4 cellular contexts compared by ENCODE assay signal in genomic region chr7:23945472-23945871, GRCh38.
A peak's percentile ranks its signal among the peaks of the same experiment; 100 is the strongest.
TF ChIP-seq lines count a peak whose summit lies in the region.

No MANE protein-coding gene starts in this region.

TF ChIP-seq in HepG2, 621 proteins besides CTCF, POLR2A, EP300 and RAD21 (continues in another document):
- TF ChIP-seq PRMT3 (CRISPR knock-in tag; IDR thresholded peaks at IDR 0.05; ENCODE audit: borderline replicate concordance, low read depth) (no peak), FOSL2 (CRISPR knock-in tag; IDR thresholded peaks at IDR 0.05) (no peak), BATF2 (CRISPR knock-in tag; IDR thresholded peaks at IDR 0.05) (no peak), ZSCAN20 (CRISPR knock-in tag; IDR thresholded peaks at IDR 0.05; ENCODE audit: borderline replicate concordance) (no peak), ZNF614 (CRISPR knock-in tag; IDR thresholded peaks at IDR 0.05; ENCODE audit: borderline replicate concordance) (no peak), ZNF749 (CRISPR knock-in tag; IDR thresholded peaks at IDR 0.05; ENCODE audit: borderline replicate concordance) (no peak), EZH2 (conservative IDR thresholded peaks at IDR 0.05; ENCODE audit: low read depth, low read length) (no peak), ZNF441 (CRISPR knock-in tag; IDR thresholded peaks at IDR 0.05; ENCODE audit: borderline replicate concordance) (no peak), SOX13 (IDR thresholded peaks at IDR 0.05) (no peak), SOX13 (CRISPR knock-in tag; conservative IDR thresholded peaks at IDR 0.05 in 1 of 2, IDR thresholded peaks at IDR 0.05 in 1 of 2) (no peak), MAFK (conservative IDR thresholded peaks at IDR 0.05 in 1 of 2, IDR thresholded peaks at IDR 0.05 in 1 of 2; ENCODE audit: low read length in 2 of 2) (peak; percentile 52 to 78), MAFF (IDR thresholded peaks at IDR 0.05; ENCODE audit: low read depth, low read length) (peak; percentile 52), ZSCAN21 (CRISPR knock-in tag; IDR thresholded peaks at IDR 0.05; ENCODE audit: borderline replicate concordance) (no peak), SMARCC2 (IDR thresholded peaks at IDR 0.05) (no peak)
- TF ChIP-seq, protein P1, sequence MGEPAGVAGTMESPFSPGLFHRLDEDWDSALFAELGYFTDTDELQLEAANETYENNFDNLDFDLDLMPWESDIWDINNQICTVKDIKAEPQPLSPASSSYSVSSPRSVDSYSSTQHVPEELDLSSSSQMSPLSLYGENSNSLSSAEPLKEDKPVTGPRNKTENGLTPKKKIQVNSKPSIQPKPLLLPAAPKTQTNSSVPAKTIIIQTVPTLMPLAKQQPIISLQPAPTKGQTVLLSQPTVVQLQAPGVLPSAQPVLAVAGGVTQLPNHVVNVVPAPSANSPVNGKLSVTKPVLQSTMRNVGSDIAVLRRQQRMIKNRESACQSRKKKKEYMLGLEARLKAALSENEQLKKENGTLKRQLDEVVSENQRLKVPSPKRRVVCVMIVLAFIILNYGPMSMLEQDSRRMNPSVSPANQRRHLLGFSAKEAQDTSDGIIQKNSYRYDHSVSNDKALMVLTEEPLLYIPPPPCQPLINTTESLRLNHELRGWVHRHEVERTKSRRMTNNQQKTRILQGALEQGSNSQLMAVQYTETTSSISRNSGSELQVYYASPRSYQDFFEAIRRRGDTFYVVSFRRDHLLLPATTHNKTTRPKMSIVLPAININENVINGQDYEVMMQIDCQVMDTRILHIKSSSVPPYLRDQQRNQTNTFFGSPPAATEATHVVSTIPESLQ (CRISPR knock-in tag; conservative IDR thresholded peaks at IDR 0.05), result no peak

TF ChIP-seq in A549, 52 proteins besides CTCF, POLR2A, EP300 and RAD21:
- TF ChIP-seq ESRRA (IDR thresholded peaks at IDR 0.05; ENCODE audit: borderline replicate concordance, low read length) (no peak), NR3C1 (IDR thresholded peaks at IDR 0.05) (no peak), MAFK (IDR thresholded peaks at IDR 0.05; ENCODE audit: partially characterized antibody) (peak; percentile 78), RCOR1 (IDR thresholded peaks at IDR 0.05; ENCODE audit: low read depth, low read length) (no peak), EHF (CRISPR knock-in tag; IDR thresholded peaks at IDR 0.05) (no peak)
- TF ChIP-seq, protein P2, sequence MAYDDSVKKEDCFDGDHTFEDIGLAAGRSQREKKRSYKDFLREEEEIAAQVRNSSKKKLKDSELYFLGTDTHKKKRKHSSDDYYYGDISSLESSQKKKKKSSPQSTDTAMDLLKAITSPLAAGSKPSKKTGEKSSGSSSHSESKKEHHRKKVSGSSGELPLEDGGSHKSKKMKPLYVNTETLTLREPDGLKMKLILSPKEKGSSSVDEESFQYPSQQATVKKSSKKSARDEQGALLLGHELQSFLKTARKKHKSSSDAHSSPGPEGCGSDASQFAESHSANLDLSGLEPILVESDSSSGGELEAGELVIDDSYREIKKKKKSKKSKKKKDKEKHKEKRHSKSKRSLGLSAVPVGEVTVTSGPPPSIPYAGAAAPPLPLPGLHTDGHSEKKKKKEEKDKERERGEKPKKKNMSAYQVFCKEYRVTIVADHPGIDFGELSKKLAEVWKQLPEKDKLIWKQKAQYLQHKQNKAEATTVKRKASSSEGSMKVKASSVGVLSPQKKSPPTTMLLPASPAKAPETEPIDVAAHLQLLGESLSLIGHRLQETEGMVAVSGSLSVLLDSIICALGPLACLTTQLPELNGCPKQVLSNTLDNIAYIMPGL (CRISPR knock-in tag; IDR thresholded peaks at IDR 0.05; ENCODE audit: borderline replicate concordance), result no peak
TF ChIP-seq in A549: peak in this region for 1.

TF ChIP-seq in IMR-90, 13 proteins besides CTCF, POLR2A, EP300 and RAD21:
- TF ChIP-seq MAFK (IDR thresholded peaks at IDR 0.05; ENCODE audit: low read depth, low read length), result peak; percentile 42
- no peak for TF ChIP-seq CHD1 (IDR thresholded peaks at IDR 0.05; ENCODE audit: low read depth, low read length)
- TF ChIP-seq MAZ (IDR thresholded peaks at IDR 0.05; ENCODE audit: borderline replicate concordance, low read depth, low read length), result no peak
- TF ChIP-seq USF2 (IDR thresholded peaks at IDR 0.05; ENCODE audit: low read depth, low read length), result no peak

TF ChIP-seq in K562, 482 proteins besides CTCF, POLR2A, EP300 and RAD21:
- TF ChIP-seq ZNF830 (CRISPR knock-in tag; IDR thresholded peaks at IDR 0.05), result no peak
- no peak for TF ChIP-seq KLF13 (tag; IDR thresholded peaks at IDR 0.05; ENCODE audit: borderline replicate concordance, low read depth)
- TF ChIP-seq ZNF316 (IDR thresholded peaks at IDR 0.05), result peak; percentile 51
